ENCODE assay signal across 25 cellular contexts in genomic region chr4:185794637-185795036, GRCh38. TPM values are rescaled to one million over a fixed set of nuclear protein-coding genes. Genes with fewer than 3 reads are reported as not detected.
DNase-seq lines count a peak whose midpoint lies in the region; FAIRE-seq and TF ChIP-seq lines count a peak whose summit lies in the region.
"Had no signal": no experiment of that assay in that cellular context is flagged by ENCODE, and none has a peak within 500 bp of the region (broad histone marks: within the 10 kb centered on the region; RNA-seq: fewer than 3 reads in every experiment).

No MANE protein-coding gene starts in this region.

- H3K4me3 ChIP-seq in stomach smooth muscle (ENCODE audit: low read length in 2 of 2), result no peak overlapping the region
- H3K4me3 ChIP-seq in kidney (ENCODE audit: low read length in 2 of 2), result no peak overlapping the region
- no peak overlapping the region for H3K4me3 ChIP-seq in H7 (ENCODE audit: insufficient read depth, low read depth, low read length)
- H3K4me3 ChIP-seq in effector memory CD4-positive, alpha-beta T cell (ENCODE audit: insufficient read depth, low read depth, low read length, poor library complexity, severe bottlenecking), result no peak overlapping the region
- H3K4me3 ChIP-seq: left lung, SJSA1 had no signal

- H3K27me3 ChIP-seq in stomach smooth muscle (ENCODE audit: control insufficient read depth in 1 of 2, insufficient read depth in 2 of 2, low read length in 2 of 2) (no peaks in the 10 kb centered on the region), H7 (ENCODE audit: control insufficient read depth, insufficient read depth, low read length) (no peaks in the 10 kb centered on the region)
- H3K27me3 ChIP-seq in effector memory CD4-positive, alpha-beta T cell (replicated peaks; ENCODE audit: control insufficient read depth, insufficient read depth, low read length, poor library complexity, severe bottlenecking), result no peaks in the 10 kb centered on the region
- H3K27me3 ChIP-seq: left lung, SJSA1 had no signal

- H3K4me1 ChIP-seq in stomach smooth muscle (ENCODE audit: control insufficient read depth, insufficient read depth, low read length) (peaks cover 23% of the 10 kb centered on the region), kidney (ENCODE audit: control insufficient read depth in 1 of 2, insufficient read depth in 1 of 2, low read depth in 1 of 2, low read length in 2 of 2) (no peaks in the 10 kb centered on the region)
- H3K4me1 ChIP-seq in effector memory CD4-positive, alpha-beta T cell (ENCODE audit: control insufficient read depth, insufficient read depth, low read length, poor library complexity, severe bottlenecking), result no peaks in the 10 kb centered on the region
- H3K4me1 ChIP-seq: left lung had no signal

- FAIRE-seq in kidney (lab: Jason Lieb, UNC), result no peak
- FAIRE-seq: colon, H54 had no signal

- H3K9me3 ChIP-seq in stomach smooth muscle (ENCODE audit: control insufficient read depth in 2 of 2, low read length in 2 of 2) (no peaks in the 10 kb centered on the region), kidney (ENCODE audit: control insufficient read depth in 1 of 2, low read length in 2 of 2) (no peaks in the 10 kb centered on the region)
- H3K9me3 ChIP-seq in effector memory CD4-positive, alpha-beta T cell (ENCODE audit: control insufficient read depth, low read length), result no peaks in the 10 kb centered on the region
- H3K9me3 ChIP-seq: left lung, SJSA1 had no signal

- H3K36me3 ChIP-seq in stomach smooth muscle (ENCODE audit: control insufficient read depth in 2 of 2, insufficient read depth in 2 of 2, low read length in 2 of 2), result no peaks in the 10 kb centered on the region
- no peaks in the 10 kb centered on the region for H3K36me3 ChIP-seq in kidney (ENCODE audit: control insufficient read depth in 1 of 2, insufficient read depth in 2 of 2, low read length in 2 of 2)
- H3K36me3 ChIP-seq in H7 (replicated peaks; ENCODE audit: control insufficient read depth, insufficient read depth, low read length), result no peaks in the 10 kb centered on the region
- no peaks in the 10 kb centered on the region for H3K36me3 ChIP-seq in effector memory CD4-positive, alpha-beta T cell (ENCODE audit: control insufficient read depth, insufficient read depth, low read length)
- H3K36me3 ChIP-seq: left lung, SJSA1 had no signal

- peak; percentile 2 for DNase-seq in NCI-H748 (lab: John Stamatoyannopoulos, UW; ENCODE audit: unreplicated experiment)
- no peak for DNase-seq in NCI-H748 treated with DMSO at 0.1 percent for 48 hours (lab: John Stamatoyannopoulos, UW)
- DNase-seq in NCI-H226, result peak; percentile 32
- peak; percentile 70 for DNase-seq in kidney tubule cell (ENCODE audit: low spot score)
- no peak for DNase-seq in kidney
- no peak for DNase-seq in H7
- no peak for DNase-seq in effector memory CD4-positive, alpha-beta T cell
- DNase-seq: 8988T; activated CD4-positive, alpha-beta T cell treated with anti-CD3 and anti-CD28 coated beads for 48 hours; amniotic stem cell; Calu3; DND-41; effector CD4-positive, alpha-beta T cell; immature natural killer cell; left lung; naive B cell; NCI-H1436; NCI-H2081; NCI-H2227 treated with DMSO at 0.1 percent for 48 hours; stimulated activated CD4-positive, alpha-beta T cell treated with anti-CD3 and anti-CD28 coated beads, Interleukin-4, amount 100 ng/mL, for 1 hour had no signal

- TF ChIP-seq CTCF in kidney (IDR thresholded peaks at IDR 0.05; ENCODE audit: borderline replicate concordance, extremely low read depth, insufficient read depth), result no peak

- H3K9ac ChIP-seq in stomach smooth muscle (ENCODE audit: low read length in 2 of 2) (no peak overlapping the region), kidney (ENCODE audit: low read length in 2 of 2) (no peak overlapping the region)

- H3K27ac ChIP-seq in stomach smooth muscle (ENCODE audit: low read length), result peak overlapping the region; percentile 24
- no peak overlapping the region for H3K27ac ChIP-seq in kidney (ENCODE audit: low read depth in 2 of 2, low read length in 2 of 2)
- H3K27ac ChIP-seq in effector memory CD4-positive, alpha-beta T cell (ENCODE audit: insufficient read depth, low read length, poor library complexity, severe bottlenecking), result no peak overlapping the region
- H3K27ac ChIP-seq: C4-2B, left lung, SJSA1 had no signal

- intact Hi-C loops in kidney (cut with DNase I), result no loop called here

RNA-seq across cellular contexts. Expression of gene SORBS2, which starts 17.4 kb away (rescaled TPM):
- total RNA-seq in kidney, result 127 TPM
- polyA plus RNA-seq in kidney (ENCODE audit: insufficient read depth, low read depth, low replicate concordance), result 26.0 TPM
- 6.8 and 7.3 TPM in 2 replicates for total RNA-seq in H7 (2014; rRNA removed; shearing (Covaris generic))

Comparison
In these comparisons a context has a peak if more than half of its experiments do, and no peak if none do; other contexts are left out.
1. DNase-seq: peak in NCI-H748 (single experiment), NCI-H226 (single experiment) and kidney tubule cell (single experiment); none in NCI-H748 treated with DMSO at 0.1 percent for 48 hours (single experiment), kidney (single experiment), H7 (single experiment) and effector memory CD4-positive, alpha-beta T cell (0 of 3).
2. RNA of gene SORBS2, which starts 17.4 kb away (total RNA-seq): 127 TPM in kidney (single experiment); 6.8 to 7.3 TPM in H7; every median in the first group is over 10 times any median in the second.